Comparison of ENCODE assay signal across 27 cellular contexts in genomic region chr1:76198452-76198851, GRCh38.
"Had no signal": no experiment of that assay in that cellular context is flagged by ENCODE, and none has a peak within 500 bp of the region (broad histone marks: within the 10 kb centered on the region; RNA-seq: fewer than 3 reads in every experiment).

No MANE protein-coding gene starts in this region.

- H3K27me3 ChIP-seq: ascending aorta, dorsolateral prefrontal cortex, gastroesophageal sphincter, heart left ventricle, left lung, neural progenitor cell, sigmoid colon, transverse colon, uterus had no signal

- H3K4me2 ChIP-seq: neural progenitor cell had no signal

- DNase-seq: activated CD4-positive, alpha-beta memory T cell treated with anti-CD3 and anti-CD28 coated beads, Interleukin-2, amount 10 ng/mL, durations not matched to agents 7 days and 5 days; activated CD4-positive, alpha-beta T cell treated with anti-CD3 and anti-CD28 coated beads, Interleukin-2, amount 10 ng/mL, durations not matched to agents 24 days and 14 days; activated CD8-positive, alpha-beta memory T cell treated with anti-CD3 and anti-CD28 coated beads, Interleukin-2, amount 10 ng/mL, durations not matched to agents 7 days and 5 days; activated gamma-delta T cell; activated naive CD4-positive, alpha-beta T cell treated with anti-CD3 and anti-CD28 coated beads, Interleukin-2, amount 50 U/mL, for 16 hours; activated naive CD8-positive, alpha-beta T cell treated with anti-CD3 and anti-CD28 coated beads, Interleukin-2, amount 50 U/mL, for 24 hours; activated T-cell treated with anti-CD3 and anti-CD28 coated beads for 4 hours; caudate nucleus; dorsolateral prefrontal cortex; effector memory CD8-positive, alpha-beta T cell; heart left ventricle; left lung; naive thymus-derived CD4-positive, alpha-beta T cell; posterior cingulate gyrus; sigmoid colon; stimulated activated CD4-positive, alpha-beta T cell treated with anti-CD3 and anti-CD28 coated beads, Interleukin-2, amount 100 ng/mL, for 48 hours; stimulated activated CD8-positive, alpha-beta memory T cell treated with anti-CD3 and anti-CD28 coated beads, Interleukin-4, amount 100 ng/mL, for 48 hours; stimulated activated naive B cell treated with anti-CD40 and anti-IgM and Interleukin-4, amounts not matched to agents 10 μg/mL and 1 μg/mL and 100 μg/mL, for 72 hours; transverse colon; uterus had no signal

- H2AFZ ChIP-seq: neural progenitor cell had no signal

- H3K4me3 Mint-ChIP-seq: activated CD4-positive, alpha-beta memory T cell treated with anti-CD3 and anti-CD28 coated beads, Interleukin-2, amount 10 ng/mL, durations not matched to agents 7 days and 5 days; activated CD4-positive, alpha-beta T cell treated with anti-CD3 and anti-CD28 coated beads, Interleukin-2, amount 10 ng/mL, durations not matched to agents 24 days and 14 days; activated CD8-positive, alpha-beta memory T cell treated with anti-CD3 and anti-CD28 coated beads, Interleukin-2, amount 10 ng/mL, durations not matched to agents 7 days and 5 days; activated naive CD8-positive, alpha-beta T cell treated with anti-CD3 and anti-CD28 coated beads, Interleukin-2, amount 50 U/mL, for 24 hours; activated T-helper 1 cell treated with anti-CD3 and anti-CD28 coated beads, Interleukin-12 subunit alpha, Interleukin-12 subunit beta, Interleukin-2, Interleukin-4 antibody, amounts not matched to agents 30 ng/mL and 10 ng/mL and 1 ng/mL, durations not matched to agents 14 hours and 24 hours and 36 hours; effector memory CD8-positive, alpha-beta T cell; naive thymus-derived CD4-positive, alpha-beta T cell; neural progenitor cell; stimulated activated naive B cell treated with anti-CD40 and anti-IgM and Interleukin-4, amounts not matched to agents 10 μg/mL and 1 μg/mL and 100 μg/mL, for 72 hours had no signal

- H3K27ac Mint-ChIP-seq: activated CD4-positive, alpha-beta memory T cell treated with anti-CD3 and anti-CD28 coated beads, Interleukin-2, amount 10 ng/mL, durations not matched to agents 7 days and 5 days; activated CD4-positive, alpha-beta T cell treated with anti-CD3 and anti-CD28 coated beads, Interleukin-2, amount 10 ng/mL, durations not matched to agents 24 days and 14 days; activated CD8-positive, alpha-beta memory T cell treated with anti-CD3 and anti-CD28 coated beads, Interleukin-2, amount 10 ng/mL, durations not matched to agents 7 days and 5 days; activated naive CD8-positive, alpha-beta T cell treated with anti-CD3 and anti-CD28 coated beads, Interleukin-2, amount 50 U/mL, for 24 hours; activated T-helper 1 cell treated with anti-CD3 and anti-CD28 coated beads, Interleukin-12 subunit alpha, Interleukin-12 subunit beta, Interleukin-2, Interleukin-4 antibody, amounts not matched to agents 30 ng/mL and 10 ng/mL and 1 ng/mL, durations not matched to agents 14 hours and 24 hours and 36 hours; effector memory CD8-positive, alpha-beta T cell; naive thymus-derived CD4-positive, alpha-beta T cell; neural progenitor cell; stimulated activated naive B cell treated with anti-CD40 and anti-IgM and Interleukin-4, amounts not matched to agents 10 μg/mL and 1 μg/mL and 100 μg/mL, for 72 hours had no signal

- H3K9ac ChIP-seq: neural progenitor cell had no signal

- H3K4me3 ChIP-seq: ascending aorta, dorsolateral prefrontal cortex, gastroesophageal sphincter, heart left ventricle, left lung, lung, neural progenitor cell, sigmoid colon, transverse colon, uterus had no signal

- H3K4me1 Mint-ChIP-seq: activated CD4-positive, alpha-beta memory T cell treated with anti-CD3 and anti-CD28 coated beads, Interleukin-2, amount 10 ng/mL, durations not matched to agents 7 days and 5 days; activated CD4-positive, alpha-beta T cell treated with anti-CD3 and anti-CD28 coated beads, Interleukin-2, amount 10 ng/mL, durations not matched to agents 24 days and 14 days; activated CD8-positive, alpha-beta memory T cell treated with anti-CD3 and anti-CD28 coated beads, Interleukin-2, amount 10 ng/mL, durations not matched to agents 7 days and 5 days; activated naive CD8-positive, alpha-beta T cell treated with anti-CD3 and anti-CD28 coated beads, Interleukin-2, amount 50 U/mL, for 24 hours; neural progenitor cell had no signal

- H3K27me3 Mint-ChIP-seq: activated CD4-positive, alpha-beta memory T cell treated with anti-CD3 and anti-CD28 coated beads, Interleukin-2, amount 10 ng/mL, durations not matched to agents 7 days and 5 days; activated CD4-positive, alpha-beta T cell treated with anti-CD3 and anti-CD28 coated beads, Interleukin-2, amount 10 ng/mL, durations not matched to agents 24 days and 14 days; activated CD8-positive, alpha-beta memory T cell treated with anti-CD3 and anti-CD28 coated beads, Interleukin-2, amount 10 ng/mL, durations not matched to agents 7 days and 5 days; activated naive CD8-positive, alpha-beta T cell treated with anti-CD3 and anti-CD28 coated beads, Interleukin-2, amount 50 U/mL, for 24 hours; stimulated activated naive B cell treated with anti-CD40 and anti-IgM and Interleukin-4, amounts not matched to agents 10 μg/mL and 1 μg/mL and 100 μg/mL, for 72 hours had no signal

- H3K9me3 ChIP-seq: ascending aorta, gastroesophageal sphincter, heart left ventricle, left lung, sigmoid colon, transverse colon, uterus had no signal

- H3K36me3 Mint-ChIP-seq: activated CD8-positive, alpha-beta memory T cell treated with anti-CD3 and anti-CD28 coated beads, Interleukin-2, amount 10 ng/mL, durations not matched to agents 7 days and 5 days had no signal

- ATAC-seq: activated CD4-positive, CD25-positive, alpha-beta regulatory T cell treated with anti-CD3 and anti-CD28 coated beads, Interleukin-2, amount 50 U/mL, for 24 hours; activated CD8-positive, alpha-beta memory T cell treated with anti-CD3 and anti-CD28 coated beads, Interleukin-2, amount 10 ng/mL, durations not matched to agents 7 days and 5 days; activated naive CD8-positive, alpha-beta T cell treated with anti-CD3 and anti-CD28 coated beads, Interleukin-2, amount 50 U/mL, for 24 hours; effector memory CD8-positive, alpha-beta T cell; esophagus mucosa; gastroesophageal sphincter; heart left ventricle; left lung; naive thymus-derived CD4-positive, alpha-beta T cell; stimulated activated naive B cell treated with anti-CD40 and anti-IgM and Interleukin-4, amounts not matched to agents 10 μg/mL and 1 μg/mL and 100 μg/mL, for 72 hours had no signal

- H3K27ac ChIP-seq: ascending aorta, dorsolateral prefrontal cortex, gastroesophageal sphincter, heart left ventricle, left lung, neural progenitor cell, sigmoid colon, transverse colon, uterus had no signal

- H3K4me1 ChIP-seq: ascending aorta, gastroesophageal sphincter, heart left ventricle, left lung, neural progenitor cell, sigmoid colon, transverse colon, uterus had no signal

- H3K9me3 Mint-ChIP-seq: activated CD4-positive, alpha-beta memory T cell treated with anti-CD3 and anti-CD28 coated beads, Interleukin-2, amount 10 ng/mL, durations not matched to agents 7 days and 5 days; activated T-helper 1 cell treated with anti-CD3 and anti-CD28 coated beads, Interleukin-12 subunit alpha, Interleukin-12 subunit beta, Interleukin-2, Interleukin-4 antibody, amounts not matched to agents 30 ng/mL and 10 ng/mL and 1 ng/mL, durations not matched to agents 14 hours and 24 hours and 36 hours; effector memory CD8-positive, alpha-beta T cell had no signal

- H3K36me3 ChIP-seq: ascending aorta, gastroesophageal sphincter, heart left ventricle, left lung, neural progenitor cell, sigmoid colon, transverse colon, uterus had no signal
